26 cellular contexts compared by ENCODE assay signal in genomic region chr7:95440394-95441038, GRCh38. TPM values are rescaled to one million over a fixed set of nuclear protein-coding genes. Genes with fewer than 3 reads are reported as not detected.
"Had no signal": no experiment of that assay in that cellular context is flagged by ENCODE, and none has a peak within 500 bp of the region (broad histone marks: within the 10 kb centered on the region; RNA-seq: fewer than 3 reads in every experiment).

No MANE protein-coding gene starts in this region.

- H3K9ac ChIP-seq: SK-N-SH had no signal

- ATAC-seq: activated CD4-positive, CD25-positive, alpha-beta regulatory T cell treated with anti-CD3 and anti-CD28 coated beads, Interleukin-2, amount 50 U/mL, for 24 hours; activated CD8-positive, alpha-beta memory T cell treated with anti-CD3 and anti-CD28 coated beads, Interleukin-2, amount 10 ng/mL, durations not matched to agents 7 days and 5 days; activated CD8-positive, alpha-beta T cell treated with anti-CD3 and anti-CD28 coated beads for 36 hours; esophagus mucosa; naive thymus-derived CD8-positive, alpha-beta T cell; stimulated activated effector memory CD8-positive, alpha-beta T cell treated with anti-CD3 and anti-CD28 coated beads, Interleukin-12 subunit alpha, Interleukin-12 subunit beta, amount 100 ng/mL, for 72 hours had no signal

- H3K4me3 Mint-ChIP-seq: activated CD4-positive, alpha-beta T cell treated with anti-CD3 and anti-CD28 coated beads, Interleukin-2, amount 10 ng/mL, durations not matched to agents 24 days and 14 days; activated CD8-positive, alpha-beta memory T cell treated with anti-CD3 and anti-CD28 coated beads, Interleukin-2, amount 10 ng/mL, durations not matched to agents 7 days and 5 days; activated CD8-positive, alpha-beta T cell treated with anti-CD3 and anti-CD28 coated beads for 36 hours; naive thymus-derived CD8-positive, alpha-beta T cell; stimulated activated effector memory CD8-positive, alpha-beta T cell treated with anti-CD3 and anti-CD28 coated beads, Interleukin-12 subunit alpha, Interleukin-12 subunit beta, amount 100 ng/mL, for 72 hours had no signal

- H3K27me3 ChIP-seq: brain microvascular endothelial cell, right atrium auricular region, testis had no signal

- FAIRE-seq: frontal cortex had no signal

- H3K9me3 Mint-ChIP-seq: activated CD4-positive, alpha-beta T cell treated with anti-CD3 and anti-CD28 coated beads, Interleukin-2, amount 10 ng/mL, durations not matched to agents 24 days and 14 days; activated CD8-positive, alpha-beta T cell treated with anti-CD3 and anti-CD28 coated beads for 36 hours; naive thymus-derived CD8-positive, alpha-beta T cell; stimulated activated effector memory CD8-positive, alpha-beta T cell treated with anti-CD3 and anti-CD28 coated beads, Interleukin-12 subunit alpha, Interleukin-12 subunit beta, amount 100 ng/mL, for 72 hours had no signal

- H3K4me3 ChIP-seq: lung, prostate gland, right atrium auricular region, testis had no signal

- H3K36me3 Mint-ChIP-seq: activated CD8-positive, alpha-beta memory T cell treated with anti-CD3 and anti-CD28 coated beads, Interleukin-2, amount 10 ng/mL, durations not matched to agents 7 days and 5 days; naive thymus-derived CD8-positive, alpha-beta T cell; stimulated activated effector memory CD8-positive, alpha-beta T cell treated with anti-CD3 and anti-CD28 coated beads, Interleukin-12 subunit alpha, Interleukin-12 subunit beta, amount 100 ng/mL, for 72 hours had no signal

- DNase-seq: activated CD4-positive, alpha-beta T cell treated with anti-CD3 and anti-CD28 coated beads, Interleukin-2, amount 10 ng/mL, durations not matched to agents 24 days and 14 days; activated CD8-positive, alpha-beta memory T cell treated with anti-CD3 and anti-CD28 coated beads, Interleukin-2, amount 10 ng/mL, durations not matched to agents 7 days and 5 days; activated CD8-positive, alpha-beta T cell treated with anti-CD3 and anti-CD28 coated beads for 36 hours; activated effector memory CD4-positive, alpha-beta T cell treated with anti-CD3 and anti-CD28 coated beads, Interleukin-2, amount 50 U/mL, for 16 hours; activated naive CD4-positive, alpha-beta T cell treated with anti-CD3 and anti-CD28 coated beads, Interleukin-2, amount 50 U/mL, for 16 hours; activated T-cell treated with anti-CD3 and anti-CD28 coated beads for 4 hours; aorta; brain microvascular endothelial cell; caudate nucleus; dermis blood vessel endothelial cell; effector CD8-positive, alpha-beta T cell; glutamatergic neuron; hippocampal formation; naive thymus-derived CD8-positive, alpha-beta T cell; SK-N-SH; stimulated activated CD4-positive, alpha-beta T cell treated with anti-CD3 and anti-CD28 coated beads, Interleukin-1b, Interleukin-23, amount 100 ng/mL, for 48 hours; testis had no signal

- H3K36me3 ChIP-seq: brain microvascular endothelial cell, prostate gland, right atrium auricular region had no signal

- H3K27ac ChIP-seq: brain microvascular endothelial cell, prostate gland, right atrium auricular region, testis had no signal

- H3K27ac Mint-ChIP-seq: activated CD4-positive, alpha-beta T cell treated with anti-CD3 and anti-CD28 coated beads, Interleukin-2, amount 10 ng/mL, durations not matched to agents 24 days and 14 days; activated CD8-positive, alpha-beta memory T cell treated with anti-CD3 and anti-CD28 coated beads, Interleukin-2, amount 10 ng/mL, durations not matched to agents 7 days and 5 days; activated CD8-positive, alpha-beta T cell treated with anti-CD3 and anti-CD28 coated beads for 36 hours; naive thymus-derived CD8-positive, alpha-beta T cell; stimulated activated effector memory CD8-positive, alpha-beta T cell treated with anti-CD3 and anti-CD28 coated beads, Interleukin-12 subunit alpha, Interleukin-12 subunit beta, amount 100 ng/mL, for 72 hours had no signal

- H3K4me1 ChIP-seq: prostate gland, right atrium auricular region, testis had no signal

- H3K27me3 Mint-ChIP-seq: activated CD8-positive, alpha-beta T cell treated with anti-CD3 and anti-CD28 coated beads for 36 hours had no signal

- H3K4me1 Mint-ChIP-seq: stimulated activated effector memory CD8-positive, alpha-beta T cell treated with anti-CD3 and anti-CD28 coated beads, Interleukin-12 subunit alpha, Interleukin-12 subunit beta, amount 100 ng/mL, for 72 hours had no signal

- H3K9me3 ChIP-seq: prostate gland, right atrium auricular region, SK-N-SH, testis had no signal

RNA-seq across cellular contexts. Expression of gene PON3, which starts 44.3 kb away (rescaled TPM):
- total RNA-seq: activated CD4-positive, alpha-beta T cell treated with anti-CD3 and anti-CD28 coated beads, Interleukin-2, amount 10 ng/mL, durations not matched to agents 24 days and 14 days; activated CD8-positive, alpha-beta T cell treated with anti-CD3 and anti-CD28 coated beads for 36 hours; naive thymus-derived CD8-positive, alpha-beta T cell; osteocyte had no signal
- polyA plus RNA-seq: naive thymus-derived CD8-positive, alpha-beta T cell; SK-N-SH had no signal

RNA-seq across cellular contexts. Expression of gene ASB4, which starts 45.2 kb away (rescaled TPM):
- total RNA-seq: activated CD4-positive, alpha-beta T cell treated with anti-CD3 and anti-CD28 coated beads, Interleukin-2, amount 10 ng/mL, durations not matched to agents 24 days and 14 days; activated CD8-positive, alpha-beta memory T cell treated with anti-CD3 and anti-CD28 coated beads, Interleukin-2, amount 10 ng/mL, durations not matched to agents 7 days and 5 days; activated CD8-positive, alpha-beta T cell treated with anti-CD3 and anti-CD28 coated beads for 36 hours; aorta; dermis blood vessel endothelial cell; esophagus mucosa; naive thymus-derived CD8-positive, alpha-beta T cell; osteocyte; T-helper 2 cell treated with Interferon-gamma antibody and Interleukin-4, amounts not matched to agents 100 ng/mL and 5 ng/mL, for 36 hours had no signal
- polyA plus RNA-seq: aorta; naive thymus-derived CD8-positive, alpha-beta T cell; SK-N-SH had no signal
